In the genomic region with DNA sequence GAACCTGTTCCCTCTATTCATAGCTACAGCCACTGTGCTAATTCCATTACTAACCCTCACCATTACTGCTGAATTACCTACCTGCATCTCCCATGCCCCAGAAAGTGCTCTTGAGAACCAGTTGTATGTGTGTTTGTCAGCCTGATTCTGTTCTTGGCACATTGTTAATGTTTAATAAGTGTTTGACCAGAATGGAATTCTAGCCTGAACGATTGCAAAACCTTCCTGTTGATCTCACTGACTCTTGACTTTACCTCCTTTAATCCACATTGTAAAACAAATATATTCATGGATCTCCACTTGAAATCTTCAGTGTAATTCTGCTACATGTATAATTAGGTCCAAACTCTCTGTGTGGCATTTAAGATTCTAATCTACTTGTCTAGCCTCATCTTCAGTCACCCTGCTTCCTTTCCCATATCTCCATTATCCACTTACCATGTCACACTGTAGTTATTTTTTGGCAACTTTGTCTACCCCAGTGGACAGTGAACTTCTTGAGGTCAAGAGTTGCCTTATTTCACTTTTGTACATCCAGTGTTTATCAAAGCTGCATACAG, we compare ENCODE assay signal across 15 cellular contexts. TPM values are rescaled to one million over a fixed set of nuclear protein-coding genes. Genes with fewer than 3 reads are reported as not detected.
DNase-seq lines count a peak whose midpoint lies in the region; ATAC-seq and TF ChIP-seq lines count a peak whose summit lies in the region.
"Had no signal": no experiment of that assay in that cellular context is flagged by ENCODE, and none has a peak within 500 bp of the region (broad histone marks: within the 10 kb centered on the region; RNA-seq: fewer than 3 reads in every experiment).

No MANE protein-coding gene starts in this region.

- peaks cover 96% of the 10 kb centered on the region for H3K79me2 ChIP-seq in GM23248 (ENCODE audit: insufficient read depth)
- H3K79me2 ChIP-seq in trophoblast cell (ENCODE audit: control insufficient read depth, insufficient read depth, low read length, poor library complexity): peaks cover 7% of the 10 kb centered on the region
- peaks cover 16% of the 10 kb centered on the region; the same call in 1 of the 2 replicates for H3K79me2 ChIP-seq in Karpas-422 (ENCODE audit: low read length)

- in situ Hi-C loops in GM23248 (cut with MboI): no loop called here

- H2AFZ ChIP-seq in GM23248 (no peak overlapping the region), trophoblast cell (ENCODE audit: insufficient read depth, low read length, poor library complexity) (no peak overlapping the region), Karpas-422 (ENCODE audit: low read length) (no peak overlapping the region)

- intact Hi-C loops in left ventricle myocardium inferior (cut with micrococcal nuclease): no loop called here

- no peak for TF ChIP-seq CTCF in left ventricle myocardium inferior (IDR thresholded peaks at IDR 0.05; ENCODE audit: borderline replicate concordance)

- DNase-seq in GM23248 (peak; percentile 71), adipocyte (ENCODE audit: low read depth) (peak; percentile 59), left ventricle myocardium inferior (no peak), trophoblast cell (peak in 1 of 2 donors; percentile 55), LoVo (ENCODE audit: low spot score) (no peak), Karpas-422 (no peak), iPS-NIHi11 (ENCODE audit: low spot score) (no peak)
- DNase-seq: activated CD4-positive, CD25-positive, alpha-beta regulatory T cell; activated CD8-positive, alpha-beta memory T cell treated with anti-CD3 and anti-CD28 coated beads, Interleukin-2, amount 50 U/mL, for 48 hours; CD8-positive, alpha-beta memory T cell; H9; NCI-H2227 treated with DMSO at 0.1 percent for 48 hours; spleen had no signal

- no peak overlapping the region for H3K18ac ChIP-seq in trophoblast cell (ENCODE audit: low read length)

- H3K4me2 ChIP-seq in GM23248 (ENCODE audit: unreplicated experiment) (peak overlapping the region; percentile 53), trophoblast cell (ENCODE audit: low read length) (no peak overlapping the region), Karpas-422 (ENCODE audit: low read depth, low read length, poor library complexity, severe bottlenecking) (no peak overlapping the region)

- peak overlapping the region; percentile 74 for H3K23ac ChIP-seq in trophoblast cell (ENCODE audit: low read length)

- peaks cover 5% of the 10 kb centered on the region for H3K79me1 ChIP-seq in trophoblast cell (ENCODE audit: low read length)

- 0 out of 2 replicates have a peak overlapping the region, but pooled peaks have one; percentile 1 for H3K27ac ChIP-seq in GM23248
- peak overlapping the region; percentile 81 for H3K27ac ChIP-seq in left ventricle myocardium inferior (replicated peaks)
- H3K27ac ChIP-seq in trophoblast cell (ENCODE audit: low read depth, low read length): no peak overlapping the region
- H3K27ac ChIP-seq in Karpas-422 (ENCODE audit: low read length): no peak overlapping the region
- H3K27ac ChIP-seq: esophagus muscularis mucosa, spleen had no signal

- no peak overlapping the region for H3K4ac ChIP-seq in trophoblast cell (ENCODE audit: low read depth, low read length)

- H4K20me1 ChIP-seq in GM23248 (ENCODE audit: insufficient read depth): peaks cover 10% of the 10 kb centered on the region; the same call in 1 of the 2 replicates
- H4K20me1 ChIP-seq in Karpas-422 (ENCODE audit: insufficient read depth, low read depth, low read length): peaks cover 51% of the 10 kb centered on the region

- H2BK5ac ChIP-seq in trophoblast cell (ENCODE audit: low read depth, low read length, poor library complexity): no peak overlapping the region

- no peak overlapping the region for H3K4me3 ChIP-seq in GM23248
- no peak overlapping the region for H3K4me3 ChIP-seq in adipocyte (ENCODE audit: low read length)
- H3K4me3 ChIP-seq in left ventricle myocardium inferior: no peak overlapping the region
- no peak overlapping the region for H3K4me3 ChIP-seq in trophoblast cell (ENCODE audit: low read depth, low read length)
- H3K4me3 ChIP-seq in Karpas-422 (ENCODE audit: low read length): no peak overlapping the region
- H3K4me3 ChIP-seq: esophagus muscularis mucosa, spleen had no signal

- H4K8ac ChIP-seq in trophoblast cell (ENCODE audit: low read depth, low read length): no peak overlapping the region

- H3K36me3 ChIP-seq in GM23248 (ENCODE audit: low read depth) (no peaks in the 10 kb centered on the region), adipocyte (ENCODE audit: control insufficient read depth, insufficient read depth, low read length, severe bottlenecking) (no peaks in the 10 kb centered on the region), left ventricle myocardium inferior (no peaks in the 10 kb centered on the region), trophoblast cell (ENCODE audit: control insufficient read depth in 1 of 2, insufficient read depth in 2 of 2, low read length in 2 of 2) (no peaks in the 10 kb centered on the region), Karpas-422 (ENCODE audit: insufficient read depth, low read length) (no peaks in the 10 kb centered on the region)
- H3K36me3 ChIP-seq: esophagus muscularis mucosa, spleen had no signal

- H3K27me3 ChIP-seq in GM23248 (replicated peaks; ENCODE audit: insufficient read depth): no peaks in the 10 kb centered on the region
- no peaks in the 10 kb centered on the region for H3K27me3 ChIP-seq in adipocyte (replicated peaks; ENCODE audit: control insufficient read depth, insufficient read depth, low read length)
- no peaks in the 10 kb centered on the region for H3K27me3 ChIP-seq in left ventricle myocardium inferior (ENCODE audit: low read depth)
- no peaks in the 10 kb centered on the region for H3K27me3 ChIP-seq in trophoblast cell (ENCODE audit: insufficient read depth, low read length)
- no peaks in the 10 kb centered on the region for H3K27me3 ChIP-seq in Karpas-422 (ENCODE audit: low read length)
- H3K27me3 ChIP-seq: esophagus muscularis mucosa, spleen had no signal

- H2BK12ac ChIP-seq in trophoblast cell (ENCODE audit: low read length): no peak overlapping the region

- H4K12ac ChIP-seq in trophoblast cell (ENCODE audit: low read depth, low read length): no peak overlapping the region

- no peak overlapping the region for H2BK120ac ChIP-seq in trophoblast cell (ENCODE audit: insufficient read depth, low read length, poor library complexity)

- peaks cover 14% of the 10 kb centered on the region; the same call in 1 of the 2 replicates for H3F3A ChIP-seq in GM23248 (ENCODE audit: insufficient read depth)

- H3K14ac ChIP-seq in trophoblast cell (ENCODE audit: low read length): no peak overlapping the region

- ATAC-seq in GM21723 (IDR thresholded peaks at IDR 0.05; ENCODE audit: unreplicated experiment): no peak

- H3K9ac ChIP-seq in GM23248 (no peak overlapping the region), adipocyte (ENCODE audit: low read length) (no peak overlapping the region), trophoblast cell (ENCODE audit: low read length) (no peak overlapping the region), Karpas-422 (ENCODE audit: low read length) (no peak overlapping the region)

- H3K9me3 ChIP-seq in GM23248 (ENCODE audit: low read depth): no peaks in the 10 kb centered on the region
- H3K9me3 ChIP-seq in adipocyte (ENCODE audit: control insufficient read depth, low read length): no peaks in the 10 kb centered on the region
- no peaks in the 10 kb centered on the region for H3K9me3 ChIP-seq in left ventricle myocardium inferior (replicated peaks)
- no peaks in the 10 kb centered on the region for H3K9me3 ChIP-seq in trophoblast cell (ENCODE audit: insufficient read depth, low read depth, low read length)
- no peaks in the 10 kb centered on the region for H3K9me3 ChIP-seq in Karpas-422 (ENCODE audit: low read length)
- H3K9me3 ChIP-seq: esophagus muscularis mucosa, spleen had no signal

- H3K9me2 ChIP-seq in GM23248 (ENCODE audit: insufficient read depth) (no peaks in the 10 kb centered on the region), Karpas-422 (replicated peaks; ENCODE audit: insufficient read depth, low read length) (no peaks in the 10 kb centered on the region)

- no peak overlapping the region for H4K91ac ChIP-seq in trophoblast cell (ENCODE audit: low read depth, low read length)

- H3K4me1 ChIP-seq in GM23248 (ENCODE audit: insufficient read depth) (peaks cover 24% of the 10 kb centered on the region), adipocyte (ENCODE audit: control insufficient read depth, insufficient read depth, low read length) (peaks cover 14% of the 10 kb centered on the region), left ventricle myocardium inferior (peaks cover 73% of the 10 kb centered on the region), trophoblast cell (ENCODE audit: control insufficient read depth in 1 of 2, insufficient read depth in 2 of 2, low read length in 2 of 2) (no peaks in the 10 kb centered on the region), Karpas-422 (ENCODE audit: low read length) (peaks cover 6% of the 10 kb centered on the region)

- H2AK5ac ChIP-seq in trophoblast cell (ENCODE audit: low read length): no peak overlapping the region

- 17 to 28% methylated on average over 1 of the region's 1 CpG for WGBS in GM23248 (ENCODE audit: low coverage in 1 of 2, low lambda C conversion rate in 2 of 2, missing lambda C conversion rate in 2 of 2), 2 experiments
- WGBS in trophoblast cell (ENCODE audit: extremely low coverage, insufficient coverage, insufficient read length): no CpG with 5 or more reads among the region's 1 CpG

RNA-seq across cellular contexts. Expression of a gene that starts 4.9 kb away (rescaled TPM):
- total RNA-seq in GM23248 (2014; rRNA removed; shearing (Covaris generic)): 25.1 and 29.6 TPM in 2 replicates
- 10.0 and 11.5 TPM in 2 replicates for polyA plus RNA-seq in GM23248 (2016; fragmentation: Nextera tagmentation; extraction: Ambion mirVana)
- total RNA-seq in left ventricle myocardium inferior: 14.6 TPM
- 48.3 and 54.2 TPM in 2 replicates for polyA plus RNA-seq in trophoblast cell (2013)
- total RNA-seq in Karpas-422 (2014; rRNA removed; shearing (Covaris generic); ENCODE audit: low replicate concordance): 32.5 and 37.4 TPM in 2 replicates

RNA-seq across cellular contexts. Expression of a gene that starts 5.2 kb away (rescaled TPM):
- total RNA-seq in GM23248 (2014; rRNA removed; shearing (Covaris generic)): 3.7 and 5.0 TPM in 2 replicates
- 2.0 and 2.1 TPM in 2 replicates for polyA plus RNA-seq in GM23248 (2016; fragmentation: Nextera tagmentation; extraction: Ambion mirVana)
- total RNA-seq in left ventricle myocardium inferior: 15.2 TPM
- 19.9 and 21.5 TPM in 2 replicates for polyA plus RNA-seq in trophoblast cell (2013)
- 0.07 and 0.54 TPM in 2 replicates for total RNA-seq in Karpas-422 (2014; rRNA removed; shearing (Covaris generic); ENCODE audit: low replicate concordance)
- polyA plus RNA-seq: CD8-positive, alpha-beta memory T cell had no signal

Comparison
In these comparisons a context has a peak if more than half of its experiments do, and no peak if none do; other contexts are left out.
1. DNase-seq: peak in GM23248 (single experiment) and adipocyte (single experiment); none in left ventricle myocardium inferior (single experiment), LoVo (single experiment), Karpas-422 (single experiment) and iPS-NIHi11 (single experiment).
2. H3K27ac ChIP-seq: peak in GM23248 (single experiment) and left ventricle myocardium inferior (single experiment); none in trophoblast cell (single experiment) and Karpas-422 (single experiment).